Comparison of ENCODE assay signal across 9 cellular contexts in the genomic region with DNA sequence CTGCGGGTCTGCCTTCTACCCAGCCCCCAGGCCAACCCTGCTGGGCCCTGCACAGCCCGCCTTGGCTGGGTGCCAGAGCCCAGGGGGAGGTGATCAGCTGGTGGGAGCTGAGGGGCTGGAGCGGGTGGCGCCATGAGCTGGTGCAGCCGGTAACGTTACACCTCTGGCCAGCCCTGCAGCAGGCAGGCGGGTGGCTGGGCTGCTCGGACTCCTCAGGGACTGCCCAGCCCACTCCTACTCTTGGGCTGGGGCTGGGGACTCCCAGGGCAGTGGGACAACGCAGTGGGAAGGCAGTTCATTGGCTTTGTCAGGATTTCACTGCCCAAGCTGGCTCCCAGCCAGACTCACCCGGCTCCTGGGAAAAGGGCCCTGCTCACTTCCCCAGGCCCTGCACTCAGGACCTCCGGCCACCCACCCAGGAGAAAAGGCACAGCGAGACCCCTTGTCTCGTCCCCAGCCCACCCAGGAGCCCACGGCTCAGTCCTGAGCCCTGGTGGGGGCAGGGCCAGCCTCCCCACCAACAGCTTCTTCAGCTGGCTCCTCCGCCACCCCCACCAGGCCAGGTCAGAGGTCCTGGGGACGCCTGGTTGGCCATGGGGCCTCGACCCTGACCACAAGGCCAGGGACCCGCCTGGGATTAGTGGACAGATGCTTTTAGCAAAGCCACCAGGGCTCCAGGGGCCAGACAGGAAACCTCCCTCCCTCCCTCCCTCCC.
DNase-seq lines count a peak whose midpoint lies in the region; ATAC-seq and TF ChIP-seq lines count a peak whose summit lies in the region.
"Had no signal": no experiment of that assay in that cellular context is flagged by ENCODE, and none has a peak within 500 bp of the region (broad histone marks: within the 10 kb centered on the region; RNA-seq: fewer than 3 reads in every experiment).

No MANE protein-coding gene starts in this region.

- DNase-seq in COLO668 (lab: John Stamatoyannopoulos, UW; ENCODE audit: unreplicated experiment) (peak; percentile 71), NCI-H2171 treated with DMSO at 0.1 percent for 48 hours (lab: John Stamatoyannopoulos, UW) (peak; percentile 79), choroid plexus epithelial cell (ENCODE audit: low read depth) (no peak), nephron progenitor cell (peak; percentile 70), Kasumi-1 (lab: John Stamatoyannopoulos, UW) (no peak), AG08396 (ENCODE audit: low spot score) (no peak)
- DNase-seq in stimulated activated naive CD8-positive, alpha-beta T cell treated with anti-CD3 and anti-CD28 coated beads, Interleukin-15, amount 100 ng/mL, for 72 hours = no peak

- no peak overlapping the region for H3K27ac Mint-ChIP-seq in nephron progenitor cell
- no peak overlapping the region for H3K27ac Mint-ChIP-seq in stimulated activated naive CD8-positive, alpha-beta T cell treated with anti-CD3 and anti-CD28 coated beads, Interleukin-15, amount 100 ng/mL, for 72 hours
- H3K27ac Mint-ChIP-seq: T-helper 1 cell treated with Interleukin-12 subunit alpha and Interleukin-12 subunit beta and Interleukin-4 antibody, amounts not matched to agents 30 μg/mL and 1 μg/mL, for 36 hours had no signal

- no peaks in the 10 kb centered on the region for H3K9me3 Mint-ChIP-seq in nephron progenitor cell
- H3K9me3 Mint-ChIP-seq in stimulated activated naive CD8-positive, alpha-beta T cell treated with anti-CD3 and anti-CD28 coated beads, Interleukin-15, amount 100 ng/mL, for 72 hours = no peaks in the 10 kb centered on the region
- H3K9me3 Mint-ChIP-seq: T-helper 1 cell treated with Interleukin-12 subunit alpha and Interleukin-12 subunit beta and Interleukin-4 antibody, amounts not matched to agents 30 μg/mL and 1 μg/mL, for 36 hours had no signal

- peak overlapping the region; percentile 75 for H3K4me3 Mint-ChIP-seq in nephron progenitor cell
- peak overlapping the region in 1 of 2 donors; percentile 26 for H3K4me3 Mint-ChIP-seq in stimulated activated naive CD8-positive, alpha-beta T cell treated with anti-CD3 and anti-CD28 coated beads, Interleukin-15, amount 100 ng/mL, for 72 hours

- H3K27me3 Mint-ChIP-seq in nephron progenitor cell (ENCODE audit: low read depth, poor library complexity) = peaks cover 14% of the 10 kb centered on the region
- H3K27me3 Mint-ChIP-seq in stimulated activated naive CD8-positive, alpha-beta T cell treated with anti-CD3 and anti-CD28 coated beads, Interleukin-15, amount 100 ng/mL, for 72 hours = peaks cover 37% of the 10 kb centered on the region

- H3K4me3 ChIP-seq in choroid plexus epithelial cell (ENCODE audit: low read depth, low read length) = peak overlapping the region; percentile 63

- peaks cover 9% of the 10 kb centered on the region for H3K36me3 Mint-ChIP-seq in nephron progenitor cell (ENCODE audit: low read depth)

- TF ChIP-seq CTCF in choroid plexus epithelial cell (conservative IDR thresholded peaks at IDR 0.05; ENCODE audit: low read depth, low read length) (no peak), nephron progenitor cell (IDR thresholded peaks at IDR 0.05) (no peak)

- peaks cover 66% of the 10 kb centered on the region for H3K4me1 Mint-ChIP-seq in nephron progenitor cell
- H3K4me1 Mint-ChIP-seq in stimulated activated naive CD8-positive, alpha-beta T cell treated with anti-CD3 and anti-CD28 coated beads, Interleukin-15, amount 100 ng/mL, for 72 hours = no peaks in the 10 kb centered on the region

- no peak for ATAC-seq in GM19324 (IDR thresholded peaks at IDR 0.05; ENCODE audit: low FRiP score, unreplicated experiment)
- ATAC-seq in stimulated activated naive CD8-positive, alpha-beta T cell treated with anti-CD3 and anti-CD28 coated beads, Interleukin-15, amount 100 ng/mL, for 72 hours = no peak

Comparison
In these comparisons a context has a peak if more than half of its experiments do, and no peak if none do; other contexts are left out.
1. DNase-seq: peak in COLO668 (single experiment), NCI-H2171 treated with DMSO at 0.1 percent for 48 hours (single experiment) and nephron progenitor cell (single experiment); none in choroid plexus epithelial cell (single experiment), Kasumi-1 (0 of 2), stimulated activated naive CD8-positive, alpha-beta T cell treated with anti-CD3 and anti-CD28 coated beads, Interleukin-15, amount 100 ng/mL, for 72 hours (0 of 2) and AG08396 (single experiment).